19 cellular contexts compared by ENCODE assay signal in the genomic region with DNA sequence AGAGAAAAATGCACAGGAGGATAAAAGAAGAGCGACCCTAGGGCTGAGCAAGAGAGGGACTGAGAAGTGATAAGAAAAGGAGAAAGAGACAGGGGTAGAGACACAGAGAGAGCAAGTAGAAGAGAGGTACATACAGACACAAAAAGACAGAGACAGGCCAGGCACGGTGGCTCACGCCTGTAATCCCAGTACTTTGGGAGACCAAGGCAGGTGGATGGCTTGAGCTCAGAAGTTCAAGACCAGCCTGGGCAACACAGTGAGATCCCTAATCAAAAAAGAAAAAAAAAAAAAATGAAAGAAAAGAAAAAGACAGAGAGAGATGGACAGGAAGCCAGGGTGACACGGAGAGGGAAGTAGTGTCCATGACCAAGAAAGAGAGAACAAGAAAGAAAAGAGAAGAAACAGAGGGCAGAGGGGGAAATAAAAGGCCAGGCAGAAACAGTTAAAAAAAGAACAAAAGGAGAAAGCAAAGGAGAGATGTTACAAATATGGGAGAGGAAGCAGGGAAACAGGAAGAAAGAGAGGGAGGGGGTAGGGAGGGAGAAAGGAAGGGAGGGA.
DNase-seq lines count a peak whose midpoint lies in the region; ATAC-seq and TF ChIP-seq lines count a peak whose summit lies in the region.
"Had no signal": no experiment of that assay in that cellular context is flagged by ENCODE, and none has a peak within 500 bp of the region (broad histone marks: within the 10 kb centered on the region; RNA-seq: fewer than 3 reads in every experiment).

No MANE protein-coding gene starts in this region.

- TF ChIP-seq CTCF in chondrocyte (IDR thresholded peaks at IDR 0.05) (no peak), mesothelial cell of epicardium (IDR thresholded peaks at IDR 0.05; ENCODE audit: unreplicated experiment) (no peak), uterus (IDR thresholded peaks at IDR 0.05) (no peak)

- no peak overlapping the region for H3K4me3 Mint-ChIP-seq in activated naive CD4-positive, alpha-beta T cell treated with anti-CD3 and anti-CD28 coated beads, Interleukin-2, amount 10 ng/mL, durations not matched to agents 7 days and 5 days
- H3K4me3 Mint-ChIP-seq in activated naive CD4-positive, alpha-beta T cell treated with anti-CD3 and anti-CD28 coated beads for 36 hours: no peak overlapping the region
- H3K4me3 Mint-ChIP-seq in chondrocyte (ENCODE audit: unreplicated experiment): no peak overlapping the region
- H3K4me3 Mint-ChIP-seq in mesothelial cell of epicardium: no peak overlapping the region
- H3K4me3 Mint-ChIP-seq: B cell had no signal

- intact Hi-C loops in activated naive CD4-positive, alpha-beta T cell treated with anti-CD3 and anti-CD28 coated beads for 36 hours (cut with micrococcal nuclease): no loop called here
- intact Hi-C loops in uterus (cut with DNase I; ENCODE audit: low total_unique reads): no loop called here

- H3K27me3 Mint-ChIP-seq in activated naive CD4-positive, alpha-beta T cell treated with anti-CD3 and anti-CD28 coated beads, Interleukin-2, amount 10 ng/mL, durations not matched to agents 7 days and 5 days: no peaks in the 10 kb centered on the region
- H3K27me3 Mint-ChIP-seq in activated naive CD4-positive, alpha-beta T cell treated with anti-CD3 and anti-CD28 coated beads for 36 hours (ENCODE audit: low read depth): no peaks in the 10 kb centered on the region
- no peaks in the 10 kb centered on the region for H3K27me3 Mint-ChIP-seq in chondrocyte (ENCODE audit: low read depth)
- no peaks in the 10 kb centered on the region for H3K27me3 Mint-ChIP-seq in mesothelial cell of epicardium (ENCODE audit: low read depth)
- H3K27me3 Mint-ChIP-seq: B cell; CD4-positive, alpha-beta memory T cell had no signal

- peak overlapping the region; percentile 28 for H3K27ac Mint-ChIP-seq in activated naive CD4-positive, alpha-beta T cell treated with anti-CD3 and anti-CD28 coated beads, Interleukin-2, amount 10 ng/mL, durations not matched to agents 7 days and 5 days
- no peak overlapping the region for H3K27ac Mint-ChIP-seq in activated naive CD4-positive, alpha-beta T cell treated with anti-CD3 and anti-CD28 coated beads for 36 hours
- H3K27ac Mint-ChIP-seq in chondrocyte (ENCODE audit: unreplicated experiment): peak overlapping the region; percentile 60
- H3K27ac Mint-ChIP-seq in mesothelial cell of epicardium: peak overlapping the region; percentile 86
- H3K27ac Mint-ChIP-seq: B cell had no signal

- no peaks in the 10 kb centered on the region for H3K27me3 ChIP-seq in uterus

- TF ChIP-seq POLR2A in uterus (IDR thresholded peaks at IDR 0.05): no peak

- H3K27ac ChIP-seq in uterus: peak overlapping the region; percentile 72 to 77
- H3K27ac ChIP-seq: 22Rv1, GM23248 had no signal

- H3K4me1 ChIP-seq in uterus: no peaks in the 10 kb centered on the region

- H3K9me3 ChIP-seq in uterus: no peaks in the 10 kb centered on the region

- no peaks in the 10 kb centered on the region for H3K4me1 Mint-ChIP-seq in activated naive CD4-positive, alpha-beta T cell treated with anti-CD3 and anti-CD28 coated beads, Interleukin-2, amount 10 ng/mL, durations not matched to agents 7 days and 5 days
- H3K4me1 Mint-ChIP-seq in activated naive CD4-positive, alpha-beta T cell treated with anti-CD3 and anti-CD28 coated beads for 36 hours (ENCODE audit: low read depth): no peaks in the 10 kb centered on the region
- peaks cover 44% of the 10 kb centered on the region for H3K4me1 Mint-ChIP-seq in chondrocyte (ENCODE audit: low read depth)
- H3K4me1 Mint-ChIP-seq in mesothelial cell of epicardium: peaks cover 37% of the 10 kb centered on the region
- H3K4me1 Mint-ChIP-seq: B cell; CD4-positive, alpha-beta memory T cell had no signal

- H3K36me3 Mint-ChIP-seq in activated naive CD4-positive, alpha-beta T cell treated with anti-CD3 and anti-CD28 coated beads, Interleukin-2, amount 10 ng/mL, durations not matched to agents 7 days and 5 days: peaks cover 2% of the 10 kb centered on the region
- peaks cover 19% of the 10 kb centered on the region for H3K36me3 Mint-ChIP-seq in activated naive CD4-positive, alpha-beta T cell treated with anti-CD3 and anti-CD28 coated beads for 36 hours (ENCODE audit: low read depth)
- H3K36me3 Mint-ChIP-seq in chondrocyte (ENCODE audit: low read depth): no peaks in the 10 kb centered on the region
- H3K36me3 Mint-ChIP-seq in mesothelial cell of epicardium: no peaks in the 10 kb centered on the region

- no peak for DNase-seq in activated naive CD4-positive, alpha-beta T cell treated with anti-CD3 and anti-CD28 coated beads, Interleukin-2, amount 10 ng/mL, durations not matched to agents 7 days and 5 days
- no peak for DNase-seq in activated naive CD4-positive, alpha-beta T cell treated with anti-CD3 and anti-CD28 coated beads for 36 hours
- DNase-seq in chondrocyte (ENCODE audit: low spot score) (no peak), mesothelial cell of epicardium (ENCODE audit: low spot score in 2 of 2, unreplicated experiment in 2 of 2) (no peak), uterus (no peak), anterior cingulate cortex (lab: John Stamatoyannopoulos, UW) (no peak)
- DNase-seq: CD4-positive, alpha-beta memory T cell; DMS79; GM23248; KG1; NCI-H146; NCI-H2081; NCI-H748 treated with DMSO at 0.1 percent for 48 hours; OCI-M1; SIG-M5 had no signal

- H3K36me3 ChIP-seq in uterus: no peaks in the 10 kb centered on the region

- H3K9me3 Mint-ChIP-seq in activated naive CD4-positive, alpha-beta T cell treated with anti-CD3 and anti-CD28 coated beads, Interleukin-2, amount 10 ng/mL, durations not matched to agents 7 days and 5 days: no peaks in the 10 kb centered on the region
- H3K9me3 Mint-ChIP-seq in activated naive CD4-positive, alpha-beta T cell treated with anti-CD3 and anti-CD28 coated beads for 36 hours: no peaks in the 10 kb centered on the region
- H3K9me3 Mint-ChIP-seq in chondrocyte (ENCODE audit: low read depth): no peaks in the 10 kb centered on the region
- no peaks in the 10 kb centered on the region for H3K9me3 Mint-ChIP-seq in mesothelial cell of epicardium

- CTCF ChIA-PET in activated naive CD4-positive, alpha-beta T cell treated with anti-CD3 and anti-CD28 coated beads, Interleukin-2, amount 10 ng/mL, durations not matched to agents 7 days and 5 days (lab: Charles Lee): no interaction called here
- CTCF ChIA-PET in activated naive CD4-positive, alpha-beta T cell treated with anti-CD3 and anti-CD28 coated beads for 36 hours (lab: Charles Lee): no interaction called here

- ATAC-seq in GM21786 (IDR thresholded peaks at IDR 0.05; ENCODE audit: unreplicated experiment) (no peak), GM18870 (IDR thresholded peaks at IDR 0.05; ENCODE audit: unreplicated experiment) (no peak)

- H3K4me3 ChIP-seq in uterus: no peak overlapping the region
- H3K4me3 ChIP-seq: GM23248 had no signal
